ENCODE assay signal across 21 cellular contexts in genomic region chr17:58557981-58558380, GRCh38.
"Had no signal": no experiment of that assay in that cellular context is flagged by ENCODE, and none has a peak within 500 bp of the region (broad histone marks: within the 10 kb centered on the region; RNA-seq: fewer than 3 reads in every experiment).

No MANE protein-coding gene starts in this region.

- H3K4me3 ChIP-seq: ascending aorta, body of pancreas had no signal

- DNase-seq: activated CD4-positive, alpha-beta T cell treated with anti-CD3 and anti-CD28 coated beads for 48 hours; activated CD4-positive, alpha-beta T cell treated with anti-CD3 and anti-CD28 coated beads, Interleukin-2, amount 50 U/mL, for 48 hours; activated CD4-positive, CD25-positive, alpha-beta regulatory T cell treated with anti-CD3 and anti-CD28 coated beads, Interleukin-2, amount 50 U/mL, for 72 hours; activated CD8-positive, alpha-beta memory T cell treated with anti-CD3 and anti-CD28 coated beads, Interleukin-2, amount 10 ng/mL, durations not matched to agents 7 days and 5 days; activated effector memory CD4-positive, alpha-beta T cell treated with Interleukin-2 at 50 U/mL for 16 hours; activated naive CD4-positive, alpha-beta T cell; activated T-cell treated with anti-CD3 and anti-CD28 coated beads, Interleukin-2, amount 50 U/mL, for 24 hours; body of pancreas; NCI-H1092 treated with DMSO at 0.1 percent for 48 hours; NCI-H1417 treated with DMSO at 0.1 percent for 48 hours; NCI-H1694; NCI-H2029 treated with DMSO at 0.1 percent for 48 hours; NCI-H345; NCI-H510A; NCI-H526 treated with DMSO at 0.1 percent for 48 hours; NCI-H82; OCI-M1; RPMI8226; SHP77 had no signal

- H3K27me3 ChIP-seq: ascending aorta, body of pancreas had no signal

- H3K27ac ChIP-seq: ascending aorta, body of pancreas, KMS-11 had no signal
